In genomic region chr5:8843766-8844165, GRCh38 we compare ENCODE assay signal across 9 cellular contexts.
DNase-seq lines count a peak whose midpoint lies in the region; ATAC-seq and TF ChIP-seq lines count a peak whose summit lies in the region.
"Had no signal": no experiment of that assay in that cellular context is flagged by ENCODE, and none has a peak within 500 bp of the region (broad histone marks: within the 10 kb centered on the region; RNA-seq: fewer than 3 reads in every experiment).

No MANE protein-coding gene starts in this region.

- peaks cover 0 to 3% (median 1%) of the 10 kb centered on the region in 4 donors for H3K4me1 ChIP-seq in esophagus muscularis mucosa

- intact Hi-C loops in esophagus muscularis mucosa (cut with DNase I), result no loop called here

- no peak for TF ChIP-seq POLR2A in esophagus muscularis mucosa (IDR thresholded peaks at IDR 0.05; ENCODE audit: low read depth)

- no peak for TF ChIP-seq EP300 in esophagus muscularis mucosa (IDR thresholded peaks at IDR 0.05)

- H3K27ac ChIP-seq in esophagus muscularis mucosa (replicated peaks in 1 of 4), result peak overlapping the region; percentile 11 to 47 (median 36)

- 47% methylated on average over 7 of the region's 7 CpGs for WGBS in esophagus muscularis mucosa

- H3K4me1 Mint-ChIP-seq in nephron progenitor cell, result no peaks in the 10 kb centered on the region

- no peaks in the 10 kb centered on the region for H3K36me3 ChIP-seq in esophagus muscularis mucosa

- ATAC-seq in HG03039 (IDR thresholded peaks at IDR 0.05; ENCODE audit: unreplicated experiment), result no peak

- H3K4me3 ChIP-seq in AG10803 (ENCODE audit: low read length) (no peak overlapping the region), esophagus muscularis mucosa (no peak overlapping the region)

- no peaks in the 10 kb centered on the region for H3K9me3 ChIP-seq in esophagus muscularis mucosa

- peak overlapping the region; percentile 8 for H3K27ac Mint-ChIP-seq in nephron progenitor cell
- H3K27ac Mint-ChIP-seq: activated T-cell treated with anti-CD3 and anti-CD28 coated beads, Interleukin-2, amount 50 U/mL, for 24 hours had no signal

- no peak for TF ChIP-seq CTCF in AG10803 (conservative IDR thresholded peaks at IDR 0.05; ENCODE audit: low read length)
- no peak for TF ChIP-seq CTCF in esophagus muscularis mucosa (IDR thresholded peaks at IDR 0.05)
- TF ChIP-seq CTCF in nephron progenitor cell (IDR thresholded peaks at IDR 0.05), result no peak

- H3K27me3 Mint-ChIP-seq in nephron progenitor cell (ENCODE audit: low read depth, poor library complexity), result peaks cover 8% of the 10 kb centered on the region
- H3K27me3 Mint-ChIP-seq: activated T-cell treated with anti-CD3 and anti-CD28 coated beads, Interleukin-2, amount 50 U/mL, for 24 hours had no signal

- no peaks in the 10 kb centered on the region for H3K36me3 Mint-ChIP-seq in nephron progenitor cell (ENCODE audit: low read depth)

- H3K9me3 Mint-ChIP-seq in nephron progenitor cell, result peaks cover 14% of the 10 kb centered on the region

- H3K27me3 ChIP-seq in esophagus muscularis mucosa, result no peaks in the 10 kb centered on the region

- peak; percentile 95 for DNase-seq in AG10803 (ENCODE audit: low read depth)
- DNase-seq in NCI-H345 (lab: John Stamatoyannopoulos, UW), result peak; percentile 91
- DNase-seq in esophagus muscularis mucosa (ENCODE audit: extremely low spot score), result no peak
- DNase-seq in nephron progenitor cell, result no peak
- no peak for DNase-seq in activated CD4-positive, alpha-beta T cell treated with anti-CD3 and anti-CD28 coated beads, Interleukin-2, amount 50 U/mL, for 4 hours
- DNase-seq in stimulated activated CD4-positive, alpha-beta T cell treated with anti-CD3 and anti-CD28 coated beads, Interleukin-4, amount 100 ng/mL, for 1 hour, result no peak
- no peak for DNase-seq in SW 1271 (lab: John Stamatoyannopoulos, UW)
- DNase-seq: activated T-cell treated with anti-CD3 and anti-CD28 coated beads, Interleukin-2, amount 50 U/mL, for 24 hours had no signal

- no peak overlapping the region for H3K4me3 Mint-ChIP-seq in nephron progenitor cell
- H3K4me3 Mint-ChIP-seq: activated T-cell treated with anti-CD3 and anti-CD28 coated beads, Interleukin-2, amount 50 U/mL, for 24 hours had no signal

Comparison
In these comparisons a context has a peak if more than half of its experiments do, and no peak if none do; other contexts are left out.
1. DNase-seq: peak in AG10803 (single experiment) and NCI-H345 (single experiment); none in esophagus muscularis mucosa (single experiment), nephron progenitor cell (single experiment), activated CD4-positive, alpha-beta T cell treated with anti-CD3 and anti-CD28 coated beads, Interleukin-2, amount 50 U/mL, for 4 hours (0 of 2), stimulated activated CD4-positive, alpha-beta T cell treated with anti-CD3 and anti-CD28 coated beads, Interleukin-4, amount 100 ng/mL, for 1 hour (single experiment) and SW 1271 (0 of 2).